9 cellular contexts compared by ENCODE assay signal in the genomic region with DNA sequence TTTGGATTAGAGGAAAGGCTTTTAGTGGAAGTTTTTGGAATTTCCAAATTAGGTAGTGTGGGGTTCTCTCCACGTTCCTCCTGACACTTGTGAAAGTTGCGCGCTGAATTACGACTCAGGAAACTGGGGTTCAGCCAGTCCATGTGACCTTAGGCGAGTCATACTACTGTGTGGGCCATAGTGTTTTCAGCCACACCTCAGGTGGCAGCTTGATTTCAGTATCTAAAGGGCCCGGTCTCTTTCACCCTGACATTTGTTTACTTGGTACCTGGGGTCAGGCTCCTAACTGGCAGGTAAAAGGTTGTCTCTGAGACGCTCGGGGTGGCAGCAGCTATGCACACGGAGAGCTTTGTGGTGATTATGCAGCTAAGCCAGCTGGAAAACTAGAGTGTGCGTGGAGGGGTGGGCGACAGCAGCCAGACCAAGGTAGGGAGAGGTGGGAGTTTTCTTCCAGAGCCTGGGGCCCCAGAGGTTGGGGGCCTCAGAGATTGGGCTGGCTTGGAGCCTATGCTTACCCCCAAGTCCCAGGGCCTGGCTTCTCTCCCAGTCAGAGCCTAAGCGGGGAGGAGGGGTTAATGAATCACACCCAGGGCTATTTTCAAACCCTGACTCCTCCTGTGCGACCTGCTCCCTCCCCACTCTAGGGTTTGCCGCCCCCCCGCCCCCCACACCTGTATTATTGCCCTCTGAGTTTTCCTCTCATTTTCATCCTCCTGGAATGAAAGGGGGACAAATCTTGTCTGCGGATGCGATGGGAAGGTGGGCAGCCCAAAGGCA. TPM values are rescaled to one million over a fixed set of nuclear protein-coding genes. Genes with fewer than 3 reads are reported as not detected.
DNase-seq lines count a peak whose midpoint lies in the region; ATAC-seq and TF ChIP-seq lines count a peak whose summit lies in the region.
"Had no signal": no experiment of that assay in that cellular context is flagged by ENCODE, and none has a peak within 500 bp of the region (broad histone marks: within the 10 kb centered on the region; RNA-seq: fewer than 3 reads in every experiment).

No MANE protein-coding gene starts in this region.

- DNase-seq in T-helper 17 cell: no peak
- DNase-seq in right atrium auricular region (ENCODE audit: low spot score): no peak
- no peak for DNase-seq in HPDE6-E6E7 (ENCODE audit: extremely low spot score)
- DNase-seq in iPS-NIHi7 (ENCODE audit: extremely low spot score): no peak
- no peak for DNase-seq in globus pallidus (ENCODE audit: low spot score)
- DNase-seq: NCI-H774 had no signal

- no peak for TF ChIP-seq CTCF in right atrium auricular region (IDR thresholded peaks at IDR 0.05)

- H3K9me3 ChIP-seq in T-helper 17 cell (ENCODE audit: control insufficient read depth, low read length, poor library complexity, severe bottlenecking) (no peaks in the 10 kb centered on the region), right atrium auricular region (no peaks in the 10 kb centered on the region), skeletal muscle tissue (ENCODE audit: control insufficient read depth in 3 of 3, low read length in 3 of 3) (no peaks in the 10 kb centered on the region)

- H3K27me3 ChIP-seq in right atrium auricular region (no peaks in the 10 kb centered on the region), skeletal muscle tissue (ENCODE audit: control insufficient read depth in 3 of 3, insufficient read depth in 3 of 3, low read length in 3 of 3) (peaks cover 0 to 2% (median 0%) of the 10 kb centered on the region in 3 donors)

- peaks cover 0 to 32% of the 10 kb centered on the region in 2 donors for H3K4me1 ChIP-seq in right atrium auricular region
- H3K4me1 ChIP-seq in skeletal muscle tissue (ENCODE audit: control insufficient read depth in 3 of 3, insufficient read depth in 3 of 3, low read length in 3 of 3): peaks cover 30 to 32% (median 31%) of the 10 kb centered on the region in 3 donors

- H3K36me3 Mint-ChIP-seq in T-helper 17 cell (ENCODE audit: low read depth): no peaks in the 10 kb centered on the region

- ATAC-seq in GM21529 (IDR thresholded peaks at IDR 0.05; ENCODE audit: unreplicated experiment) (peak; percentile 54), T-helper 17 cell (no peak), GM21576 (IDR thresholded peaks at IDR 0.05; ENCODE audit: unreplicated experiment) (no peak)

- no peak overlapping the region for H3K27ac Mint-ChIP-seq in T-helper 17 cell

- H3K4me1 Mint-ChIP-seq in T-helper 17 cell: peaks cover 4% of the 10 kb centered on the region

- H3K4me3 ChIP-seq in right atrium auricular region: peak overlapping the region; percentile 57 to 63
- peak overlapping the region; percentile 67 to 72 (median 70) for H3K4me3 ChIP-seq in skeletal muscle tissue (ENCODE audit: low read length in 3 of 3)

- H3K27ac ChIP-seq in right atrium auricular region (peak overlapping the region; percentile 77 to 81), skeletal muscle tissue (ENCODE audit: low read depth, low read length) (peak overlapping the region; percentile 86)

- H3K27me3 Mint-ChIP-seq in T-helper 17 cell: peaks cover 13% of the 10 kb centered on the region

- peak overlapping the region; percentile 70 for H3K4me3 Mint-ChIP-seq in T-helper 17 cell

- H3K9ac ChIP-seq in skeletal muscle tissue (ENCODE audit: low read depth in 1 of 3, low read length in 3 of 3): peak overlapping the region; percentile 74 to 86 (median 85)

- H3K36me3 ChIP-seq in right atrium auricular region (no peaks in the 10 kb centered on the region), skeletal muscle tissue (ENCODE audit: control insufficient read depth in 3 of 3, insufficient read depth in 3 of 3, low read length in 3 of 3) (no peaks in the 10 kb centered on the region)

RNA-seq across cellular contexts. Expression of a gene that starts 47.2 kb away (rescaled TPM):
- total RNA-seq in T-helper 17 cell (1 to 10 TPM in 1 of 2 donors, under 1 TPM in 1; 0.94 to 3.3 TPM), right atrium auricular region (10 to 100 TPM in 1 of 2 donors, 1 to 10 TPM in 1; 8.3 to 14.6 TPM), skeletal muscle tissue (8.9 TPM)
